Comparison of ENCODE assay signal across 1 cellular context in genomic region chr1:8457771-8458409, GRCh38.
TF ChIP-seq lines count a peak whose summit lies in the region.

No MANE protein-coding gene starts in this region.

TF ChIP-seq in GM12878, 131 proteins besides CTCF, POLR2A, EP300 and RAD21 (continued from another document):
- TF ChIP-seq ZBTB40 (IDR thresholded peaks at IDR 0.05; ENCODE audit: borderline replicate concordance), result no peak
- TF ChIP-seq ZZZ3 (IDR thresholded peaks at IDR 0.05; ENCODE audit: control insufficient read depth, insufficient read length, low read depth), result no peak
- TF ChIP-seq ETV6 (conservative IDR thresholded peaks at IDR 0.05 in 1 of 2, IDR thresholded peaks at IDR 0.05 in 1 of 2; ENCODE audit: borderline replicate concordance in 1 of 2, low read depth in 1 of 2), result peak in 1 of 2 experiments; percentile 23; a peak in 1 of 4 replicates
- no peak for TF ChIP-seq TAF1 (IDR thresholded peaks at IDR 0.05; ENCODE audit: borderline replicate concordance, low read depth, low read length)
- TF ChIP-seq SREBF2 (IDR thresholded peaks at IDR 0.05; ENCODE audit: low read length), result no peak
- no peak for TF ChIP-seq RELA (IDR thresholded peaks at IDR 0.05; ENCODE audit: borderline replicate concordance, partially characterized antibody)
- TF ChIP-seq BACH1 (IDR thresholded peaks at IDR 0.05; ENCODE audit: borderline replicate concordance), result no peak
- no peak for TF ChIP-seq TCF7 (IDR thresholded peaks at IDR 0.05; ENCODE audit: borderline replicate concordance)
- TF ChIP-seq SUPT20H (IDR thresholded peaks at IDR 0.05; ENCODE audit: borderline replicate concordance, control insufficient read depth, low read depth, low read length), result no peak
- no peak for TF ChIP-seq PBX3 (IDR thresholded peaks at IDR 0.05; ENCODE audit: insufficient replicate concordance, low read depth, low read length)
- no peak for TF ChIP-seq ZNF217 (IDR thresholded peaks at IDR 0.05)
- TF ChIP-seq KDM1A (IDR thresholded peaks at IDR 0.05; ENCODE audit: borderline replicate concordance), result no peak
